Comparison of ENCODE assay signal across 9 cellular contexts in genomic region chr12:46386360-46386867, GRCh38. TPM values are rescaled to one million over a fixed set of nuclear protein-coding genes. Genes with fewer than 3 reads are reported as not detected.
DNase-seq lines count a peak whose midpoint lies in the region; ATAC-seq, FAIRE-seq and TF ChIP-seq lines count a peak whose summit lies in the region.
"Had no signal": no experiment of that assay in that cellular context is flagged by ENCODE, and none has a peak within 500 bp of the region (broad histone marks: within the 10 kb centered on the region; RNA-seq: fewer than 3 reads in every experiment).

No MANE protein-coding gene starts in this region.

- peaks cover 70% of the 10 kb centered on the region for H3K4me1 ChIP-seq in endothelial cell of umbilical vein (ENCODE audit: control insufficient read depth, extremely low read depth, insufficient read depth, low read length)
- H3K4me1 ChIP-seq in sigmoid colon, result peaks cover 0 to 81% (median 70%) of the 10 kb centered on the region in 4 donors
- H3K4me1 ChIP-seq in mucosa of descending colon (ENCODE audit: low read depth), result peaks cover 23% of the 10 kb centered on the region

- peaks cover 11% of the 10 kb centered on the region for H3K79me2 ChIP-seq in endothelial cell of umbilical vein (ENCODE audit: control insufficient read depth, insufficient read depth, low read length)

- peak overlapping the region; percentile 62 for H3K9ac ChIP-seq in endothelial cell of umbilical vein (replicated peaks; ENCODE audit: extremely low read depth, insufficient read depth, low read length)

- no peaks in the 10 kb centered on the region for H3K9me3 Mint-ChIP-seq in activated naive CD4-positive, alpha-beta T cell treated with anti-CD3 and anti-CD28 coated beads, Interleukin-2, amount 50 U/mL, for 72 hours

- H3K9me3 ChIP-seq in endothelial cell of umbilical vein (replicated peaks; ENCODE audit: control insufficient read depth, insufficient read depth, low read length), result no peaks in the 10 kb centered on the region
- H3K9me3 ChIP-seq in sigmoid colon, result no peaks in the 10 kb centered on the region
- no peaks in the 10 kb centered on the region for H3K9me3 ChIP-seq in mucosa of descending colon

- CTCF ChIA-PET in endothelial cell of umbilical vein (lab: Charles Lee), result interaction anchor here (0.6 to 1.3 kb wide), 5 partner anchors 44 to 275 kb away, joined by 3 to 5 read pairs (median 3); no protein-coding TSS in a partner anchor

- peak overlapping the region; percentile 68 for H3K4me2 ChIP-seq in endothelial cell of umbilical vein (ENCODE audit: insufficient read depth, low read length)

- H3K27ac ChIP-seq in endothelial cell of umbilical vein (ENCODE audit: insufficient read depth, low read depth, low read length) (peak overlapping the region; percentile 85), sigmoid colon (peak overlapping the region; percentile 97 to 100 (median 99))

- DNase-seq in NCI-H69 (lab: John Stamatoyannopoulos, UW) (peak; percentile 17), endothelial cell of umbilical vein (ENCODE audit: low read depth, low spot score) (peak; percentile 77), sigmoid colon (no peak), activated gamma-delta T cell treated with Interleukin-2 at 50 U/mL for 16 hours (no peak), mucosa of descending colon (no peak)
- DNase-seq in activated naive CD4-positive, alpha-beta T cell treated with anti-CD3 and anti-CD28 coated beads, Interleukin-2, amount 50 U/mL, for 72 hours (ENCODE audit: low spot score in 2 of 2), result no peak
- DNase-seq: cerebellar nuclear complex had no signal

- no peak overlapping the region for H3K4me3 ChIP-seq in endothelial cell of umbilical vein (replicated peaks in 1 of 3; ENCODE audit: insufficient read depth in 1 of 3, low read depth in 1 of 3, low read length in 3 of 3)
- peak overlapping the region in 2 of 4 donors; percentile 10 to 18 for H3K4me3 ChIP-seq in sigmoid colon
- H3K4me3 ChIP-seq in mucosa of descending colon, result no peak overlapping the region

- no peaks in the 10 kb centered on the region for H3K36me3 ChIP-seq in endothelial cell of umbilical vein (ENCODE audit: control insufficient read depth in 2 of 2, extremely low read depth in 1 of 2, insufficient read depth in 2 of 2, low read length in 2 of 2)
- no peaks in the 10 kb centered on the region for H3K36me3 ChIP-seq in sigmoid colon
- no peaks in the 10 kb centered on the region for H3K36me3 ChIP-seq in mucosa of descending colon (ENCODE audit: low read depth)

- ATAC-seq in HG03460 (IDR thresholded peaks at IDR 0.05; ENCODE audit: unreplicated experiment), result no peak
- ATAC-seq in mucosa of descending colon, result no peak
- ATAC-seq in activated naive CD4-positive, alpha-beta T cell treated with anti-CD3 and anti-CD28 coated beads, Interleukin-2, amount 50 U/mL, for 72 hours, result no peak

- no TSS peak for BruUV-seq in endothelial cell of umbilical vein (replicated peaks; lab: Mats Ljungman, UMichigan)

- H3K36me3 Mint-ChIP-seq in activated naive CD4-positive, alpha-beta T cell treated with anti-CD3 and anti-CD28 coated beads, Interleukin-2, amount 50 U/mL, for 72 hours, result peaks cover 12 to 16% of the 10 kb centered on the region in 2 donors

- no peak for TF ChIP-seq EP300 in sigmoid colon (IDR thresholded peaks at IDR 0.05)

- no peaks in the 10 kb centered on the region for H3K9me1 ChIP-seq in endothelial cell of umbilical vein (replicated peaks; ENCODE audit: control insufficient read depth, extremely low read depth, insufficient read depth, low read length)

- H3K27me3 ChIP-seq in endothelial cell of umbilical vein (ENCODE audit: control insufficient read depth in 2 of 2, insufficient read depth in 2 of 2, low read length in 2 of 2) (no peaks in the 10 kb centered on the region), sigmoid colon (no peaks in the 10 kb centered on the region)

- no peaks in the 10 kb centered on the region for H4K20me1 ChIP-seq in endothelial cell of umbilical vein (replicated peaks; ENCODE audit: control insufficient read depth, extremely low read depth, insufficient read depth, low read length)

- WGBS in sigmoid colon, 2 donors, result 67 to 69% methylated on average over 3 of the region's 3 CpGs

- intact Hi-C loops in endothelial cell of umbilical vein (cut with micrococcal nuclease) (loop anchor here (1.0 kb wide), 1 partner anchor 106 kb away; no protein-coding TSS in a partner anchor), sigmoid colon (cut with DNase I) (loop anchor here (5.0 to 10.0 kb wide), 3 partner anchors 86 to 1428 kb away; partner anchors contain the start of gene HDAC7), mucosa of descending colon (cut with DNase I, micrococcal nuclease) (no loop called here)

- TF ChIP-seq CTCF in endothelial cell of umbilical vein (IDR thresholded peaks at IDR 0.05; ENCODE audit: extremely low read depth in 1 of 2, insufficient read depth in 1 of 2, low read depth in 1 of 2, low read length in 2 of 2) (no peak), sigmoid colon (IDR thresholded peaks at IDR 0.05) (no peak), mucosa of descending colon (IDR thresholded peaks at IDR 0.05) (no peak)

- FAIRE-seq in G401.6 (lab: Jason Lieb, UNC), result peak; percentile 30
- peak; percentile 33 for FAIRE-seq in endothelial cell of umbilical vein (lab: Jason Lieb, UNC)

- H3K27ac Mint-ChIP-seq in activated naive CD4-positive, alpha-beta T cell treated with anti-CD3 and anti-CD28 coated beads, Interleukin-2, amount 50 U/mL, for 72 hours, result no peak overlapping the region

- TF ChIP-seq POLR2A in endothelial cell of umbilical vein (IDR thresholded peaks at IDR 0.05; ENCODE audit: low read depth, low read length) (no peak), sigmoid colon (IDR thresholded peaks at IDR 0.05) (no peak)

- POLR2A ChIA-PET in endothelial cell of umbilical vein (lab: Charles Lee), result interaction anchor here (1.3 kb wide), 1 partner anchor 45 kb away, joined by 3 read pairs; no protein-coding TSS in a partner anchor

- dilution Hi-C loops in endothelial cell of umbilical vein (cut with MboI; ENCODE audit: extremely low pct_ligation_motif_present, low sequenced_read_pairs), result no loop called here

- no peak overlapping the region for H2AFZ ChIP-seq in endothelial cell of umbilical vein (ENCODE audit: low read depth, low read length)

TF ChIP-seq in endothelial cell of umbilical vein, 7 proteins besides CTCF, POLR2A, EP300 and RAD21:
- TF ChIP-seq FOS (IDR thresholded peaks at IDR 0.05; ENCODE audit: borderline replicate concordance, insufficient read depth, low read length) (peak; percentile 27), POLR2AphosphoS5 (IDR thresholded peaks at IDR 0.05; ENCODE audit: insufficient read depth, low read depth, low read length) (no peak), MAX (IDR thresholded peaks at IDR 0.05; ENCODE audit: insufficient read depth, insufficient read length) (no peak), JUN (IDR thresholded peaks at IDR 0.05; ENCODE audit: borderline replicate concordance, insufficient read depth, insufficient read length, low read depth) (no peak), GATA2 (IDR thresholded peaks at IDR 0.05; ENCODE audit: insufficient read depth, insufficient read length, low read depth, low read length) (no peak)

RNA-seq across cellular contexts. Expression of gene SLC38A2, which starts 13.8 kb away (rescaled TPM):
- total RNA-seq in endothelial cell of umbilical vein (427 and 459 TPM in 2 replicates), sigmoid colon (100 to 1,000 TPM; 234 to 299 (median 263) TPM), mucosa of descending colon (100 to 1,000 TPM in 2 of 3 donors, 10 to 100 TPM in 1; 82.9 to 216 (median 143) TPM)
- polyA plus RNA-seq in endothelial cell of umbilical vein (263 and 267 TPM in 2 replicates), sigmoid colon (10 to 100 TPM; 17.6 to 69.4 (median 19.2) TPM)
- polyA plus RNA-seq in endothelial cell of umbilical vein (2011; cell fraction: cytosol; rRNA removed), result 96.2 and 111 TPM in 2 replicates
- 800 and 825 TPM in 2 replicates for polyA plus RNA-seq in endothelial cell of umbilical vein (2011; cell fraction: nucleus; rRNA removed)
- 442 and 473 TPM in 2 replicates for polyA plus RNA-seq in endothelial cell of umbilical vein (2012)
- polyA minus RNA-seq in endothelial cell of umbilical vein, result 496 and 527 TPM in 2 replicates
- 275 TPM for polyA minus RNA-seq in endothelial cell of umbilical vein (2011; cell fraction: cytosol; rRNA and poly(A)+ RNA removed)
- 1,147 and 1,325 TPM in 2 replicates for polyA minus RNA-seq in endothelial cell of umbilical vein (2011; cell fraction: nucleus; rRNA and poly(A)+ RNA removed)
- 100 to 1,000 TPM; 249 to 315 TPM for total RNA-seq in activated naive CD4-positive, alpha-beta T cell treated with anti-CD3 and anti-CD28 coated beads, Interleukin-2, amount 50 U/mL, for 72 hours

Comparison
In these comparisons a context has a peak if more than half of its experiments do, and no peak if none do; other contexts are left out.
1. DNase-seq: peak in NCI-H69 (single experiment) and endothelial cell of umbilical vein (single experiment); none in sigmoid colon (single experiment), activated gamma-delta T cell treated with Interleukin-2 at 50 U/mL for 16 hours (single experiment), mucosa of descending colon (0 of 3) and activated naive CD4-positive, alpha-beta T cell treated with anti-CD3 and anti-CD28 coated beads, Interleukin-2, amount 50 U/mL, for 72 hours (0 of 2).
2. intact Hi-C loops: an anchor here in endothelial cell of umbilical vein (1.0 kb wide) and sigmoid colon (5.0 to 10.0 kb wide); none called in mucosa of descending colon.